ENCODE assay signal across 8 cellular contexts in the genomic region with DNA sequence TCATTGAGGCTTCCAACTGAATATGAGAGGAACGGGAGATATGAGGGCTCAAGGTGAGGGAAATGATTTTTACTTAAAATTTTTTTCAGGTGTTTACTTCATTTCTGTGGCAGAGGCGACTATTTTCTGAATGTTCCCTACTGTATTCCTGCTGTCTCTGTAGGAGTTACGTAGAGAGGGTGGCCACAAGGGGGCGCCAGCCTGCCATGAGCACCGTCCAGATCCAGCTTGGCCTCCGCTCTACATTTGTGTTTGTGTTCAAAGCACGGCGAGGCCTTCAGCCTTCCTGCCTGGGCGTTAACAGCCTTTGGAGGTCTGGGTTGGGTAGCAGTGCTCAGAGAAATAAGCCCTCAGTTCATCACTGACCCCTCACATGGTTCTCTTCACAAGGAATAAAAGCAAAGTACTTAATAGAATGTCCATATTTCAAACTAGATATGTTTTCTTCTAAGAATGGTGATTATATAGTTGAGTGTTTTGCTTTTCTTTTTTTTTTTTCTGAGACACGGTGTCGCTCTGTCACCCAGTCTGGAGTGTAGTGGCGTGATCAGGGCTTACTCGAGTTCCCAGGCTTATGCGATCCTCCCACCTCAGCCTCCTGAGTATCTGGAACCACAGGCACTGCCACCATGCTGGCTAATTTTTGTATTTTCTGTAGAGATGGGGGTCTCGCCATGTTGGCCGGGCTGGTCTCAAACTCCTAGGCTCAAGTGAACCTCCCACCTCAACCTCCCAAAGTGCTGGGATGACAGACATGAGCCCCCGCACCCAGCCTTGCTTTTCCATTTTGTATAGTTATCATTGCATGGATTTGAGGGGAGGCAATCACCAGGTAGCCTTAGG. TPM values are rescaled to one million over a fixed set of nuclear protein-coding genes. Genes with fewer than 3 reads are reported as not detected.
DNase-seq lines count a peak whose midpoint lies in the region; ATAC-seq, FAIRE-seq and TF ChIP-seq lines count a peak whose summit lies in the region.

No MANE protein-coding gene starts in this region.

- peak; percentile 28 for DNase-seq in AG04449 (ENCODE audit: low read depth, low spot score)
- peak; percentile 52 for DNase-seq in NCI-H2196 treated with DMSO at 0.1 percent for 48 hours (lab: John Stamatoyannopoulos, UW; ENCODE audit: unreplicated experiment)
- DNase-seq in activated CD4-positive, CD25-positive, alpha-beta regulatory T cell treated with anti-CD3 and anti-CD28 coated beads, Interleukin-2, amount 50 U/mL, for 16 hours (ENCODE audit: low read depth, low spot score), result peak; percentile 59
- peak in 58 of 61 donors; percentile 42 to 96 (median 82) for DNase-seq in caudate nucleus (lab: John Stamatoyannopoulos, UW)
- DNase-seq in kidney, result peak; percentile 94
- DNase-seq in stimulated activated CD4-positive, alpha-beta T cell treated with anti-CD3 and anti-CD28 coated beads, Interleukin-15, amount 100 ng/mL, for 24 hours, result peak; percentile 87

- intact Hi-C loops in kidney (cut with DNase I), result no loop called here

- peaks cover 32 to 46% of the 10 kb centered on the region in 2 donors for H3K36me3 ChIP-seq in kidney (ENCODE audit: control insufficient read depth in 1 of 2, insufficient read depth in 2 of 2, low read length in 2 of 2)

- peak overlapping the region in 1 of 2 donors; percentile 36 for H3K9ac ChIP-seq in kidney (ENCODE audit: low read length in 2 of 2)

- peaks cover 5 to 7% of the 10 kb centered on the region in 2 donors for H3K4me1 ChIP-seq in kidney (ENCODE audit: control insufficient read depth in 1 of 2, insufficient read depth in 1 of 2, low read depth in 1 of 2, low read length in 2 of 2)

- FAIRE-seq in kidney (lab: Jason Lieb, UNC), result no peak

- ATAC-seq in GM21447 (IDR thresholded peaks at IDR 0.05; ENCODE audit: unreplicated experiment) (peak; percentile 53), HG03460 (IDR thresholded peaks at IDR 0.05; ENCODE audit: unreplicated experiment) (no peak)

- no peak overlapping the region for H3K4me3 ChIP-seq in AG04449 (ENCODE audit: low read depth, low read length)
- H3K4me3 ChIP-seq in kidney (ENCODE audit: low read length in 2 of 2), result no peak overlapping the region

- CTCF ChIA-PET in AG04449 (lab: Yijun Ruan, JAX), result interaction anchor here (0.6 to 12.9 kb wide), 17 partner anchors 9 to 110 kb away, joined by 3 to 175 read pairs (median 6); partner anchors contain the start of gene TRMT61A

- POLR2A ChIA-PET in AG04449 (lab: Yijun Ruan, JAX), result no interaction called here

- H3K27ac ChIP-seq in caudate nucleus (ENCODE audit: low read depth, low read length) (peak overlapping the region; percentile 28), kidney (ENCODE audit: low read depth in 2 of 2, low read length in 2 of 2) (peak overlapping the region in 1 of 2 donors; percentile 20)

- TF ChIP-seq CTCF in AG04449 (IDR thresholded peaks at IDR 0.05; ENCODE audit: insufficient read depth, low read length, missing control alignments) (peak; percentile 91), kidney (IDR thresholded peaks at IDR 0.05; ENCODE audit: borderline replicate concordance, extremely low read depth, insufficient read depth) (peak; percentile 93)

- no peaks in the 10 kb centered on the region for H3K9me3 ChIP-seq in kidney (ENCODE audit: control insufficient read depth in 1 of 2, low read length in 2 of 2)

RNA-seq across cellular contexts. Expression of gene CKB, which starts 22.3 kb away (rescaled TPM):
- total RNA-seq in kidney, result 539 TPM
- 916 TPM for polyA plus RNA-seq in kidney (ENCODE audit: insufficient read depth, low read depth, low replicate concordance)

RNA-seq across cellular contexts. Expression of gene TRMT61A, which starts 28.6 kb away (rescaled TPM):
- 16.0 TPM for total RNA-seq in kidney
- 11.9 TPM for polyA plus RNA-seq in kidney (ENCODE audit: insufficient read depth, low read depth, low replicate concordance)

Comparison
In these comparisons a context has a peak if more than half of its experiments do, and no peak if none do; other contexts are left out.
1. DNase-seq: peak in every context shown above with its lines; median percentile 94 in kidney; 87 in stimulated activated CD4-positive, alpha-beta T cell treated with anti-CD3 and anti-CD28 coated beads, Interleukin-15, amount 100 ng/mL, for 24 hours; 82 in caudate nucleus; 59 in activated CD4-positive, CD25-positive, alpha-beta regulatory T cell treated with anti-CD3 and anti-CD28 coated beads, Interleukin-2, amount 50 U/mL, for 16 hours; 52 in NCI-H2196 treated with DMSO at 0.1 percent for 48 hours; 28 in AG04449.